Comparison of ENCODE assay signal across 9 cellular contexts in the genomic region with DNA sequence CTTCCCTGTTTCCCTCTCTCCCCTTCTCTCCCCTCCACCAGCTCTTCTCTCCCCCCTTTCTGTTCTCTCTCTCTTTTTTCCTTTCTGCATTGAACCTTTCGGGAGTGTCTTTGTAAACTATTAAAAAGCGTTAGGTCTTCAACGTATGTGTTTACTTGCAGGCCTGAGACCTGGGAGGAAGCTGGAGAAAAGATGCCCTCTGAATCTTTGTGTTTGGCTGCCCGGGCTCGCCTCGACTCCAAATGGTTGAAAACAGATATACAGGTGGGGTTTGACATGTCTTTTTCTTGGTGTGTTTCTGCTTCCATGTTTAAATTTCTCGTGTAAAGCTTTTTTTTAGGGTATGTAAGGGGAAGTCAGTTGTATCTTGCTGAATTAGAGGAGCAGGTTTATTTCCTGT. TPM values are rescaled to one million over a fixed set of nuclear protein-coding genes. Genes with fewer than 3 reads are reported as not detected.
DNase-seq lines count a peak whose midpoint lies in the region; TF ChIP-seq lines count a peak whose summit lies in the region.
"Not testable (repeated sequence)": the region's sequence is repeated elsewhere in the genome, so short reads cannot be mapped to it uniquely, and the experiment has no call there.
"Had no signal": no experiment of that assay in that cellular context is flagged by ENCODE, and none has a peak within 500 bp of the region (broad histone marks: within the 10 kb centered on the region; RNA-seq: fewer than 3 reads in every experiment).

No MANE protein-coding gene starts in this region.

- H3K9me3 Mint-ChIP-seq in CD4-positive, alpha-beta memory T cell; IgD-negative memory B cell; osteocyte (ENCODE audit: unreplicated experiment): not testable (repeated sequence)

- not testable (repeated sequence) for H3K36me3 ChIP-seq in CD4-positive, alpha-beta memory T cell (ENCODE audit: insufficient read depth, low read length); kidney epithelial cell (ENCODE audit: control insufficient read depth, insufficient read depth, low read length)
- peaks cover 8 to 14% of the 10 kb centered on the region in 2 donors for H3K36me3 ChIP-seq in ascending aorta
- peaks cover 16% of the 10 kb centered on the region for H3K36me3 ChIP-seq in suprapubic skin

- DNase-seq in CD4-positive, alpha-beta memory T cell, result peak in 3 of 5 donors; percentile 7 to 23 (median 16)
- not testable (repeated sequence) for DNase-seq in ascending aorta (ENCODE audit: low spot score in 2 of 2); epithelial cell of proximal tubule (ENCODE audit: low read depth); kidney epithelial cell (ENCODE audit: low read depth); osteocyte (ENCODE audit: extremely low spot score, unreplicated experiment); suprapubic skin (ENCODE audit: low spot score in 2 of 2)

- H3K4me1 Mint-ChIP-seq in CD4-positive, alpha-beta memory T cell, result peaks cover 24 to 46% (median 28%) of the 10 kb centered on the region in 4 donors
- H3K4me1 Mint-ChIP-seq in IgD-negative memory B cell, result peaks cover 9 to 28% (median 11%) of the 10 kb centered on the region in 3 donors
- peaks cover 18% of the 10 kb centered on the region for H3K4me1 Mint-ChIP-seq in osteocyte (ENCODE audit: unreplicated experiment)

- 6% methylated on average over 2 of the region's 7 CpGs for WGBS in suprapubic skin

- not testable (repeated sequence) for H3K27me3 ChIP-seq in CD4-positive, alpha-beta memory T cell (ENCODE audit: insufficient read depth, low read length); ascending aorta; kidney epithelial cell (ENCODE audit: control insufficient read depth, insufficient read depth, low read length); suprapubic skin

- intact Hi-C loops in CD4-positive, alpha-beta memory T cell (cut with micrococcal nuclease); ascending aorta (cut with DNase I): not testable (repeated sequence)

- H3K36me3 Mint-ChIP-seq in CD4-positive, alpha-beta memory T cell, result peaks cover 4 to 11% of the 10 kb centered on the region in 2 donors
- not testable (repeated sequence) for H3K36me3 Mint-ChIP-seq in IgD-negative memory B cell; osteocyte (ENCODE audit: unreplicated experiment)

- H3K9me3 ChIP-seq in CD4-positive, alpha-beta memory T cell (ENCODE audit: control insufficient read depth in 1 of 2, low read length in 2 of 2); ascending aorta; suprapubic skin: not testable (repeated sequence)

- H3K27me3 Mint-ChIP-seq in CD4-positive, alpha-beta memory T cell; IgD-negative memory B cell; osteocyte (ENCODE audit: unreplicated experiment): not testable (repeated sequence)

- peaks cover 19% of the 10 kb centered on the region for H3K4me1 ChIP-seq in CD4-positive, alpha-beta memory T cell (ENCODE audit: insufficient read depth, low read length)
- H3K4me1 ChIP-seq in ascending aorta, result not testable (repeated sequence)
- peaks cover 14% of the 10 kb centered on the region for H3K4me1 ChIP-seq in suprapubic skin

- TF ChIP-seq POLR2A in suprapubic skin (IDR thresholded peaks at IDR 0.05), result not testable (repeated sequence)

- not testable (repeated sequence) for TF ChIP-seq CTCF in VCaP (conservative IDR thresholded peaks at IDR 0.05); ascending aorta (IDR thresholded peaks at IDR 0.05); epithelial cell of proximal tubule (conservative IDR thresholded peaks at IDR 0.05; ENCODE audit: low read depth, low read length); kidney epithelial cell (IDR thresholded peaks at IDR 0.05; ENCODE audit: insufficient read depth, low read length, poor library complexity, severe bottlenecking); osteocyte (IDR thresholded peaks at IDR 0.05); suprapubic skin (IDR thresholded peaks at IDR 0.05)

- peak overlapping the region; percentile 87 to 93 (median 90) for H3K4me3 Mint-ChIP-seq in CD4-positive, alpha-beta memory T cell
- H3K4me3 Mint-ChIP-seq in IgD-negative memory B cell (peak overlapping the region; percentile 87 to 95 (median 90)), osteocyte (ENCODE audit: unreplicated experiment) (peak overlapping the region; percentile 84)

- peak overlapping the region; percentile 19 to 22 for H3K4me3 ChIP-seq in CD4-positive, alpha-beta memory T cell (ENCODE audit: low read length in 2 of 2)
- H3K4me3 ChIP-seq in ascending aorta, result peak overlapping the region; percentile 61 to 63
- H3K4me3 ChIP-seq in epithelial cell of proximal tubule (ENCODE audit: low read depth, low read length), result peak overlapping the region; percentile 56
- H3K4me3 ChIP-seq in kidney epithelial cell (ENCODE audit: low read depth, low read length), result peak overlapping the region; percentile 45
- H3K4me3 ChIP-seq in suprapubic skin, result peak overlapping the region; percentile 51

- H3K27ac ChIP-seq in CD4-positive, alpha-beta memory T cell (ENCODE audit: low read depth, low read length), result peak overlapping the region; percentile 4
- H3K27ac ChIP-seq in VCaP (peak overlapping the region; percentile 53), ascending aorta (peak overlapping the region in 1 of 2 donors; percentile 22)
- H3K27ac ChIP-seq in suprapubic skin, result not testable (repeated sequence)

- TF ChIP-seq EP300 in suprapubic skin (IDR thresholded peaks at IDR 0.05), result not testable (repeated sequence)

- peak overlapping the region; percentile 8 to 96 (median 84) for H3K27ac Mint-ChIP-seq in CD4-positive, alpha-beta memory T cell
- H3K27ac Mint-ChIP-seq in IgD-negative memory B cell (peak overlapping the region in 2 of 3 donors; percentile 33 to 60), osteocyte (ENCODE audit: unreplicated experiment) (peak overlapping the region; percentile 48)

- POLR2A ChIA-PET in CD4-positive, alpha-beta memory T cell (lab: Charles Lee; ENCODE audit: partially characterized antibody), result not testable (repeated sequence)

- CTCF ChIA-PET in CD4-positive, alpha-beta memory T cell (lab: Charles Lee; ENCODE audit: partially characterized antibody), result not testable (repeated sequence)

RNA-seq across cellular contexts. Expression of gene GOLGA6L26, which starts 29.7 kb away (rescaled TPM):
- not detected for total RNA-seq in CD4-positive, alpha-beta memory T cell
- not detected for polyA plus RNA-seq in CD4-positive, alpha-beta memory T cell
- polyA plus RNA-seq in IgD-negative memory B cell, result not detected
- not detected for total RNA-seq in ascending aorta
- not detected in 2 replicates for total RNA-seq in epithelial cell of proximal tubule
- not detected in 2 replicates for total RNA-seq in kidney epithelial cell
- total RNA-seq in osteocyte, result not detected in 2 replicates
- not detected for total RNA-seq in suprapubic skin
- total RNA-seq: left ventricle myocardium superior had no signal

RNA-seq across cellular contexts. Expression of gene GOLGA8S, which starts 50.3 kb away (rescaled TPM):
- total RNA-seq in CD4-positive, alpha-beta memory T cell, result under 1 TPM; 0.30 to 0.35 TPM
- polyA plus RNA-seq in CD4-positive, alpha-beta memory T cell, result not detected
- polyA plus RNA-seq in IgD-negative memory B cell, result not detected
- total RNA-seq in ascending aorta (not detected), epithelial cell of proximal tubule (not detected in 2 replicates), kidney epithelial cell (not detected in 2 replicates), osteocyte (0.30 and 0.44 TPM in 2 replicates), suprapubic skin (not detected)
